In genomic region chr2:74499269-74499939, GRCh38 we compare ENCODE assay signal across 8 cellular contexts. TPM values are rescaled to one million over a fixed set of nuclear protein-coding genes. Genes with fewer than 3 reads are reported as not detected.
DNase-seq lines count a peak whose midpoint lies in the region; FAIRE-seq and TF ChIP-seq lines count a peak whose summit lies in the region.

TSS of gene LBX2 (minus strand) at chr2:74499603. CDS start at chr2:74499537, 66 bp downstream.

- H3K36me3 ChIP-seq in BJ (ENCODE audit: control insufficient read depth, insufficient read depth, low read length) (no peaks in the 10 kb centered on the region), SK-N-SH (replicated peaks in 1 of 2; ENCODE audit: control insufficient read depth in 1 of 2, insufficient read depth in 2 of 2, low read length in 1 of 2) (peaks cover under 1 to 1% of the 10 kb centered on the region in 2 experiments), endodermal cell (ENCODE audit: control insufficient read depth, insufficient read depth, low read length) (peaks cover under 1% of the 10 kb centered on the region)

- H3K9me2 ChIP-seq in SK-N-SH: no peaks in the 10 kb centered on the region

- FAIRE-seq in GM19239 (lab: Jason Lieb, UNC): no peak

- DNase-seq in BJ (ENCODE audit: low read depth): no peak
- peak; percentile 57 for DNase-seq in SK-N-SH
- peak; percentile 84 for DNase-seq in endodermal cell
- DNase-seq in nephron progenitor cell: peak; percentile 60
- no peak for DNase-seq in SHP77 treated with DMSO at 0.1 percent for 48 hours (lab: John Stamatoyannopoulos, UW)
- DNase-seq in H4 (ENCODE audit: low spot score): no peak
- DNase-seq in GM19239 (ENCODE audit: insufficient read length, low spot score): no peak
- no peak for DNase-seq in NCI-H2196 treated with DMSO at 0.1 percent for 48 hours (lab: John Stamatoyannopoulos, UW; ENCODE audit: unreplicated experiment)

- H3K27me3 ChIP-seq in BJ (ENCODE audit: control insufficient read depth, insufficient read depth, low read length) (peaks cover 11% of the 10 kb centered on the region), SK-N-SH (ENCODE audit: insufficient read depth) (no peaks in the 10 kb centered on the region), endodermal cell (ENCODE audit: control insufficient read depth, insufficient read depth, low read length, poor library complexity, severe bottlenecking) (peaks cover 89% of the 10 kb centered on the region)

- H3K4me3 Mint-ChIP-seq in endodermal cell (peak within 1 kb of the TSS; percentile 51), nephron progenitor cell (peak within 1 kb of the TSS; percentile 89)

- POLR2A ChIA-PET in BJ (lab: Charles Lee) (no interaction called here), SK-N-SH (lab: Yijun Ruan, JAX) (interaction anchor here (2.2 to 3.1 kb wide), 2 partner anchors 11 to 30 kb away, joined by 9 to 10 read pairs; partner anchors contain the start of genes AUP1 and HTRA2)

- peak within 1 kb of the TSS; percentile 72 for H2AFZ ChIP-seq in SK-N-SH (ENCODE audit: low read depth)

- TF ChIP-seq CTCF in BJ (IDR thresholded peaks at IDR 0.05; ENCODE audit: insufficient read depth, low read depth, low read length) (no peak), SK-N-SH (IDR thresholded peaks at IDR 0.05) (no peak), endodermal cell (conservative IDR thresholded peaks at IDR 0.05) (no peak), nephron progenitor cell (IDR thresholded peaks at IDR 0.05) (no peak)

- peaks cover 32% of the 10 kb centered on the region for H3K4me1 Mint-ChIP-seq in endodermal cell
- peaks cover 65% of the 10 kb centered on the region for H3K4me1 Mint-ChIP-seq in nephron progenitor cell

- 39% methylated on average over 33 of the region's 65 CpGs for WGBS in SK-N-SH (ENCODE audit: low lambda C conversion rate)
- 0 to 3% methylated on average over 24 to 65 of the region's 65 CpGs for WGBS in endodermal cell (ENCODE audit: insufficient coverage in 1 of 2, insufficient read length in 1 of 2), 2 experiments

- H3K4me3 ChIP-seq in BJ (ENCODE audit: low read depth, low read length): peak within 1 kb of the TSS; percentile 35
- H3K4me3 ChIP-seq in SK-N-SH (ENCODE audit: low read depth in 2 of 2, low read length in 1 of 2): peak within 1 kb of the TSS in 1 of 2 experiments; percentile 24; a peak in 2 of 4 replicates
- H3K4me3 ChIP-seq in endodermal cell (ENCODE audit: low read length): peak within 1 kb of the TSS; percentile 75

- no peak for TF ChIP-seq RAD21 in SK-N-SH (IDR thresholded peaks at IDR 0.05; ENCODE audit: low read length)

- H3K27me3 Mint-ChIP-seq in endodermal cell (ENCODE audit: insufficient read depth) (peaks cover 95% of the 10 kb centered on the region), nephron progenitor cell (ENCODE audit: low read depth, poor library complexity) (peaks cover 100% of the 10 kb centered on the region)

- H3F3A ChIP-seq in SK-N-SH (replicated peaks; ENCODE audit: insufficient read depth): peaks cover 3% of the 10 kb centered on the region

- H3K36me3 Mint-ChIP-seq in endodermal cell (ENCODE audit: low read depth) (peaks cover 3% of the 10 kb centered on the region), nephron progenitor cell (ENCODE audit: low read depth) (peaks cover 14% of the 10 kb centered on the region)

- no peaks in the 10 kb centered on the region for H3K9me3 ChIP-seq in SK-N-SH
- H3K9me3 ChIP-seq in endodermal cell (ENCODE audit: control insufficient read depth, low read length): no peaks in the 10 kb centered on the region

- H3K9ac ChIP-seq in SK-N-SH (no peak within 1 kb of the TSS), endodermal cell (ENCODE audit: extremely low read depth, low read length, poor library complexity, severe bottlenecking) (peak within 1 kb of the TSS; percentile 12)

- TF ChIP-seq EP300 in SK-N-SH (IDR thresholded peaks at IDR 0.05; ENCODE audit: borderline replicate concordance in 1 of 2, low read depth in 1 of 2, low read length in 1 of 2): no peak

- H3K4me1 ChIP-seq in SK-N-SH (ENCODE audit: control insufficient read depth in 1 of 2, insufficient read depth in 2 of 2, low read depth in 1 of 2, low read length in 1 of 2) (peaks cover 0 to 22% of the 10 kb centered on the region in 2 experiments; a peak in 1 of 4 replicates), endodermal cell (ENCODE audit: control insufficient read depth, insufficient read depth, low read length) (no peaks in the 10 kb centered on the region)

- no peaks in the 10 kb centered on the region for H3K9me3 Mint-ChIP-seq in endodermal cell
- H3K9me3 Mint-ChIP-seq in nephron progenitor cell: no peaks in the 10 kb centered on the region

- no peak within 1 kb of the TSS; a peak in 1 of 4 replicates for H3K27ac ChIP-seq in SK-N-SH (ENCODE audit: low read depth in 2 of 2, low read length in 1 of 2)
- no peak within 1 kb of the TSS for H3K27ac ChIP-seq in endodermal cell (ENCODE audit: low read depth, low read length)

- no peaks in the 10 kb centered on the region for H4K20me1 ChIP-seq in SK-N-SH (ENCODE audit: insufficient read depth)

- H3K79me2 ChIP-seq in SK-N-SH (ENCODE audit: insufficient read depth): no peaks in the 10 kb centered on the region

- H3K4me2 ChIP-seq in SK-N-SH: peak within 1 kb of the TSS; percentile 26; the same call in 1 of the 2 replicates

- no peak within 1 kb of the TSS for H3K27ac Mint-ChIP-seq in endodermal cell
- H3K27ac Mint-ChIP-seq in nephron progenitor cell: no peak within 1 kb of the TSS

- CTCF ChIA-PET in BJ (lab: Yijun Ruan, JAX) (interaction anchor here (1.1 to 2.9 kb wide), 2 partner anchors 16 to 60 kb away, joined by 4 to 13 read pairs; partner anchors contain the start of genes CCDC142 and TTC31), SK-N-SH (lab: Yijun Ruan, JAX) (interaction anchor here (0.9 to 3.7 kb wide), 5 partner anchors 14 to 87 kb away, joined by 3 to 21 read pairs (median 19); partner anchors contain the start of genes AUP1, CCDC142, HTRA2 and TTC31)

TF ChIP-seq in SK-N-SH, 30 proteins besides CTCF, POLR2A, EP300 and RAD21:
- TF ChIP-seq RCOR1 (IDR thresholded peaks at IDR 0.05; ENCODE audit: low read length): no peak

RNA-seq across cellular contexts. Expression of gene LBX2, which starts in this region (rescaled TPM):
- 0.37 and 0.61 TPM in 2 replicates for polyA plus RNA-seq in BJ (2011; rRNA removed)
- polyA minus RNA-seq in BJ (2011; rRNA and poly(A)+ RNA removed): 0.19 and 0.31 TPM in 2 replicates
- 0.03 TPM in 1 of 2 replicates, not detected in the other for polyA plus RNA-seq in SK-N-SH (2012; rRNA removed)
- 0.05 and 0.10 TPM in 2 replicates for polyA plus RNA-seq in SK-N-SH (2012; cell fraction: cytosol; rRNA removed)
- 0.07 TPM in 1 of 2 replicates, not detected in the other for polyA plus RNA-seq in SK-N-SH (2012; cell fraction: nucleus; rRNA removed)
- total RNA-seq in endodermal cell: 1 to 10 TPM; 1.3 to 1.6 TPM
- polyA plus RNA-seq in endodermal cell (2013, experiment 1 of 2): 0.50 TPM
- polyA plus RNA-seq in endodermal cell (2013, experiment 2 of 2): 0.41 TPM
- 0.97 TPM in 1 of 2 replicates, not detected in the other for total RNA-seq in H4 (2014; rRNA removed; shearing (Covaris generic))

Comparison
In these comparisons a context has a peak if more than half of its experiments do, and no peak if none do; other contexts are left out.
1. Peak in DNase-seq and H3K4me2 ChIP-seq in SK-N-SH; RNA of the gene not detected or under 1 TPM.
2. DNase-seq: peak in endodermal cell (single experiment) and nephron progenitor cell (single experiment); none in BJ (single experiment), SHP77 treated with DMSO at 0.1 percent for 48 hours (single experiment), H4 (single experiment), GM19239 (single experiment) and NCI-H2196 treated with DMSO at 0.1 percent for 48 hours (single experiment).